10 cellular contexts compared by ENCODE assay signal in the genomic region with DNA sequence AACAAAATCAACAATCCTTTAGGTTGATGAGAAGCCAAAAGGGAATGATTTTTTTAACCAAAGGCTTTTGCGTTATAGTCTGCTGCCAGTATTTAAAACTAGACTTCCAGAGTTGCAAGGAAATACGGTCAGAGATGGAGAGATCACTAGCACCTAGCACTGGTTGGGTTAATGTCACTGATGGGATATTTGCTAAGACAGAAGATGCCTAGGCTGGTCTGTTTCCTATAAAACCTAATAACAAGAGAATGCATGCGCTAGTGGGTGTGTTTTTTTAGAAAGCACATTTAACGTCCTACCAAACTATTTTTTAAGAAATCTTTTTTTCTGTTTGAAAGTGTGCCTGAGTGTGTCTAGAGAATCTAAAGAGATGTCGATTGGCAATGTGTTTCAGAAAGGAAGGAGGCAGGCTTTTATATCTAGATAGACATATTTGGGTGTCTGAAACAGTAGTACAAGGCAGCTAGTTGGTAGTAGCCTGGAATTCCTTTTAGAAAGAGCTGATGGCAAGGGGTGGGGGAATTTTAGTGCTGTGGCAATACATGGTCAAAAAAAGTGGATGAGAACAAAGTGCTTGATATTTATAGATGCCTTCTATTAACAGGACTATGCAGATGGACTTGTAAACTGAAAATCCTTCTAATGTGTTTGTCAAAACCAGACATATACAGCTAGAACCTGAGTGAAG. TPM values are rescaled to one million over a fixed set of nuclear protein-coding genes. Genes with fewer than 3 reads are reported as not detected.
DNase-seq lines count a peak whose midpoint lies in the region; FAIRE-seq and TF ChIP-seq lines count a peak whose summit lies in the region.
"Had no signal": no experiment of that assay in that cellular context is flagged by ENCODE, and none has a peak within 500 bp of the region (broad histone marks: within the 10 kb centered on the region; RNA-seq: fewer than 3 reads in every experiment).

No MANE protein-coding gene starts in this region.

- no peaks in the 10 kb centered on the region for H3K9me3 ChIP-seq in kidney (ENCODE audit: control insufficient read depth in 1 of 2, low read length in 2 of 2)
- no peaks in the 10 kb centered on the region for H3K9me3 ChIP-seq in small intestine (ENCODE audit: control insufficient read depth, low read depth)

- H3K36me3 ChIP-seq in kidney (ENCODE audit: control insufficient read depth in 1 of 2, insufficient read depth in 2 of 2, low read length in 2 of 2) (no peaks in the 10 kb centered on the region), small intestine (ENCODE audit: control insufficient read depth in 2 of 2, insufficient read depth in 2 of 2, low read length in 2 of 2) (no peaks in the 10 kb centered on the region)

- TF ChIP-seq CTCF in kidney (IDR thresholded peaks at IDR 0.05; ENCODE audit: borderline replicate concordance, extremely low read depth, insufficient read depth), result no peak

- intact Hi-C loops in kidney (cut with DNase I), result no loop called here

- WGBS in small intestine, 3 donors, result 40 to 53% (median 41%) methylated on average over 5 of the region's 5 CpGs

- DNase-seq in HCEC 1CT (peak; percentile 48), cerebellar cortex (ENCODE audit: low spot score) (peak; percentile 54), kidney (no peak), small intestine (no peak), ACHN (no peak), NCI-H1417 (lab: John Stamatoyannopoulos, UW) (no peak), amniotic stem cell (lab: John Stamatoyannopoulos, UW) (no peak), SW 1271 (lab: John Stamatoyannopoulos, UW) (no peak)

- no peak for FAIRE-seq in kidney (lab: Jason Lieb, UNC)
- no peak for FAIRE-seq in small intestine (lab: Jason Lieb, UNC)
- FAIRE-seq: G401.6 had no signal

- H3K9ac ChIP-seq in kidney (ENCODE audit: low read length in 2 of 2), result peak overlapping the region; percentile 64 to 83
- H3K9ac ChIP-seq: KMS-11 had no signal

- in situ Hi-C loops in ACHN (cut with HindIII; ENCODE audit: low pct_ligation_motif_present, low pct_unique_long_range_greater_than_20kb, low sequenced_read_pairs), result no loop called here

- H3K4me1 ChIP-seq in kidney (ENCODE audit: control insufficient read depth in 1 of 2, insufficient read depth in 1 of 2, low read depth in 1 of 2, low read length in 2 of 2) (peaks cover 0 to 12% of the 10 kb centered on the region in 2 donors), small intestine (ENCODE audit: control insufficient read depth in 2 of 2, insufficient read depth in 1 of 2, low read depth in 1 of 2, low read length in 1 of 2) (no peaks in the 10 kb centered on the region)

- no peaks in the 10 kb centered on the region for H3K27me3 ChIP-seq in small intestine (ENCODE audit: control insufficient read depth in 2 of 2, insufficient read depth in 2 of 2, low read length in 2 of 2)

- H3K27ac ChIP-seq in kidney (ENCODE audit: low read depth in 2 of 2, low read length in 2 of 2) (peak overlapping the region; percentile 3 to 89), small intestine (ENCODE audit: low read depth in 1 of 2, low read length in 1 of 2) (peak overlapping the region; percentile 1 to 84)
- H3K27ac ChIP-seq: KMS-11 had no signal

- H3K4me3 ChIP-seq in kidney (ENCODE audit: low read length in 2 of 2), result peak overlapping the region; percentile 76 to 85
- peak overlapping the region; percentile 2 to 19 for H3K4me3 ChIP-seq in small intestine (ENCODE audit: low read depth in 1 of 2, low read length in 2 of 2)

RNA-seq across cellular contexts. Expression of a gene that starts 0.9 kb away (rescaled TPM):
- total RNA-seq in kidney, result 218 TPM
- polyA plus RNA-seq in kidney (ENCODE audit: insufficient read depth, low read depth, low replicate concordance) (72.7 TPM), small intestine (10 to 100 TPM in 2 of 3 donors, 1 to 10 TPM in 1; 3.4 to 62.8 (median 27.8) TPM)

Comparison
In these comparisons a context has a peak if more than half of its experiments do, and no peak if none do; other contexts are left out.
1. DNase-seq: peak in HCEC 1CT (single experiment) and cerebellar cortex (single experiment); none in kidney (single experiment), small intestine (single experiment), ACHN (single experiment), NCI-H1417 (0 of 3), amniotic stem cell (single experiment) and SW 1271 (0 of 2).